Comparison of ENCODE assay signal across 14 cellular contexts in genomic region chr14:53167602-53168328, GRCh38. TPM values are rescaled to one million over a fixed set of nuclear protein-coding genes. Genes with fewer than 3 reads are reported as not detected.
A peak's percentile ranks its signal among the peaks of the same experiment; 100 is the strongest.
DNase-seq lines count a peak whose midpoint lies in the region; ATAC-seq and TF ChIP-seq lines count a peak whose summit lies in the region.
"Had no signal": no experiment of that assay in that cellular context is flagged by ENCODE, and none has a peak within 500 bp of the region (broad histone marks: within the 10 kb centered on the region; RNA-seq: fewer than 3 reads in every experiment).

No MANE protein-coding gene starts in this region.

- WGBS in trophoblast cell (ENCODE audit: extremely low coverage, insufficient coverage, insufficient read length) = no CpG with 5 or more reads among the region's 4 CpGs

- H3K18ac ChIP-seq in trophoblast cell (ENCODE audit: low read length) = no peak overlapping the region

- H3K27me3 ChIP-seq in PC-3 (ENCODE audit: low read length) = no peaks in the 10 kb centered on the region
- no peaks in the 10 kb centered on the region for H3K27me3 ChIP-seq in trophoblast cell (ENCODE audit: insufficient read depth, low read length)
- H3K27me3 ChIP-seq: esophagus squamous epithelium, neural progenitor cell had no signal

- no TSS peak for BruUV-seq in PC-3 (replicated peaks; lab: Mats Ljungman, UMichigan)

- H4K12ac ChIP-seq in trophoblast cell (ENCODE audit: low read depth, low read length) = no peak overlapping the region

- H4K20me1 ChIP-seq in PC-3 (ENCODE audit: low read length) = no peaks in the 10 kb centered on the region

- POLR2A ChIA-PET in PC-3 (lab: Charles Lee; ENCODE audit: unreplicated experiment) = no interaction called here

- no peaks in the 10 kb centered on the region for H3K9me3 ChIP-seq in PC-3 (ENCODE audit: low read length)
- H3K9me3 ChIP-seq in trophoblast cell (ENCODE audit: insufficient read depth, low read depth, low read length) = no peaks in the 10 kb centered on the region

- no peak overlapping the region for H2AK5ac ChIP-seq in trophoblast cell (ENCODE audit: low read length)

- CTCF ChIA-PET in PC-3 (lab: Charles Lee) = interaction anchor here (0.5 kb wide), 1 partner anchor 483 kb away, joined by 3 read pairs; no protein-coding TSS in a partner anchor

- intact Hi-C loops in PC-3 (cut with micrococcal nuclease) = no loop called here

- H3K4me2 ChIP-seq in PC-3 (ENCODE audit: low read length) = no peak overlapping the region
- H3K4me2 ChIP-seq in trophoblast cell (ENCODE audit: low read length) = no peak overlapping the region
- H3K4me2 ChIP-seq: neural progenitor cell had no signal

- H3K79me2 ChIP-seq in PC-3 (ENCODE audit: low read length) = no peaks in the 10 kb centered on the region
- H3K79me2 ChIP-seq in trophoblast cell (ENCODE audit: control insufficient read depth, insufficient read depth, low read length, poor library complexity) = no peaks in the 10 kb centered on the region

- no peak overlapping the region for H4K91ac ChIP-seq in trophoblast cell (ENCODE audit: low read depth, low read length)

- no peaks in the 10 kb centered on the region for H3F3A ChIP-seq in PC-3 (ENCODE audit: low read length, unreplicated experiment)

- no peak overlapping the region for H2BK5ac ChIP-seq in trophoblast cell (ENCODE audit: low read depth, low read length, poor library complexity)

- no peaks in the 10 kb centered on the region for H3K79me1 ChIP-seq in trophoblast cell (ENCODE audit: low read length)

- H2BK12ac ChIP-seq in trophoblast cell (ENCODE audit: low read length) = no peak overlapping the region

- H3K9ac ChIP-seq in PC-3 (ENCODE audit: low read length) (no peak overlapping the region), trophoblast cell (ENCODE audit: low read length) (no peak overlapping the region)
- H3K9ac ChIP-seq: neural progenitor cell had no signal

- H3K27ac ChIP-seq in PC-3 (ENCODE audit: low read length) (no peak overlapping the region), trophoblast cell (ENCODE audit: low read depth, low read length) (no peak overlapping the region)
- H3K27ac ChIP-seq: neural progenitor cell, VCaP had no signal

- no peak overlapping the region for H3K23ac ChIP-seq in trophoblast cell (ENCODE audit: low read length)

- H3K14ac ChIP-seq in trophoblast cell (ENCODE audit: low read length) = no peak overlapping the region

- TF ChIP-seq CTCF in PC-3 (conservative IDR thresholded peaks at IDR 0.05; ENCODE audit: low read depth, low read length) (no peak), fibroblast of pulmonary artery (IDR thresholded peaks at IDR 0.05; ENCODE audit: low read length, missing control alignments) (no peak)

- H3K36me3 ChIP-seq in PC-3 (ENCODE audit: low read depth, low read length) = no peaks in the 10 kb centered on the region
- no peaks in the 10 kb centered on the region for H3K36me3 ChIP-seq in trophoblast cell (ENCODE audit: control insufficient read depth in 1 of 2, insufficient read depth in 2 of 2, low read length in 2 of 2)
- H3K36me3 ChIP-seq: esophagus squamous epithelium, neural progenitor cell had no signal

- H3K9me2 ChIP-seq in PC-3 (replicated peaks; ENCODE audit: low read length) = no peaks in the 10 kb centered on the region

- ATAC-seq in PC-3 = peak; percentile 83
- ATAC-seq in HG03457 (IDR thresholded peaks at IDR 0.05; ENCODE audit: unreplicated experiment) = no peak
- ATAC-seq: activated CD8-positive, alpha-beta memory T cell treated with anti-CD3 and anti-CD28 coated beads, Interleukin-2, amount 10 ng/mL, durations not matched to agents 7 days and 5 days had no signal

- no peak overlapping the region for H4K8ac ChIP-seq in trophoblast cell (ENCODE audit: low read depth, low read length)

- H3K4me1 ChIP-seq in PC-3 (ENCODE audit: insufficient read depth, low read length) (no peaks in the 10 kb centered on the region; the same call in 1 of the 2 replicates), trophoblast cell (ENCODE audit: control insufficient read depth in 1 of 2, insufficient read depth in 2 of 2, low read length in 2 of 2) (no peaks in the 10 kb centered on the region)
- H3K4me1 ChIP-seq: esophagus squamous epithelium, neural progenitor cell had no signal

- H2AFZ ChIP-seq in PC-3 (ENCODE audit: low read length) (no peak overlapping the region), trophoblast cell (ENCODE audit: insufficient read depth, low read length, poor library complexity) (no peak overlapping the region)
- H2AFZ ChIP-seq: neural progenitor cell had no signal

- DNase-seq in AG20443 (ENCODE audit: low spot score) (peak; percentile 67), PC-3 (no peak), fibroblast of pulmonary artery (ENCODE audit: low read depth) (peak; percentile 35), trophoblast cell (peak; percentile 25 to 68), SW 1271 (lab: John Stamatoyannopoulos, UW) (no peak), COLO829 (ENCODE audit: low spot score) (no peak), NCI-H2029 (lab: John Stamatoyannopoulos, UW) (no peak)
- DNase-seq: activated CD8-positive, alpha-beta memory T cell treated with anti-CD3 and anti-CD28 coated beads, Interleukin-2, amount 10 ng/mL, durations not matched to agents 7 days and 5 days; activated gamma-delta T cell; esophagus squamous epithelium; NCI-H1048 had no signal

- no peak overlapping the region for H3K4ac ChIP-seq in trophoblast cell (ENCODE audit: low read depth, low read length)

- H3K4me3 ChIP-seq in PC-3 (ENCODE audit: low read length) = no peak overlapping the region
- no peak overlapping the region for H3K4me3 ChIP-seq in fibroblast of pulmonary artery (replicated peaks; ENCODE audit: low read depth, low read length)
- no peak overlapping the region for H3K4me3 ChIP-seq in trophoblast cell (ENCODE audit: low read depth, low read length)
- H3K4me3 ChIP-seq: esophagus squamous epithelium, neural progenitor cell had no signal

- no peak overlapping the region for H2BK120ac ChIP-seq in trophoblast cell (ENCODE audit: insufficient read depth, low read length, poor library complexity)

RNA-seq across cellular contexts. Expression of gene DDHD1, which starts 14.6 kb away (rescaled TPM):
- total RNA-seq in PC-3 (2014; rRNA removed) = 10.6 and 10.7 TPM in 2 replicates
- polyA plus RNA-seq in trophoblast cell (2013) = 2.4 TPM in 2 replicates

Comparison
In these comparisons a context has a peak if more than half of its experiments do, and no peak if none do; other contexts are left out.
1. DNase-seq: peak in AG20443 (single experiment), fibroblast of pulmonary artery (single experiment) and trophoblast cell (2 of 2); none in PC-3 (single experiment), SW 1271 (0 of 2), COLO829 (single experiment) and NCI-H2029 (single experiment).